20 cellular contexts compared by ENCODE assay signal in the genomic region with DNA sequence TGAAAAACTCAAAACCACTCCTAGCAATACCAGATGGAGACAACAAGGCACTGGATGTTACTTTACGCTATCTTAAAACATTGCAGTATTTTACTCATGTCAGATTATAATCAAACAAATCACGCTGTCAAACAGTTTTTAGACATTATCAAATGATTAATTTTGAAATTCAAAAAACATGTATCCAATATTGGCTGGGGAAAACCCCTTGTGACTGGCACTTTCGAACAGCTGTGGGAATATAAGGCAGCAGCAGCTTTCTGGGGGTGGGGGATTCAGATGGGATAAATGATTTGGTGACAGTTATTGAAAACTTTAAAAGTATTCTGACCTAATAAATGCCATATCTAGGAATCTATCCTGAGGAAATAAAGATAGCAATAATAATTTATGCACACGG. TPM values are rescaled to one million over a fixed set of nuclear protein-coding genes. Genes with fewer than 3 reads are reported as not detected.
DNase-seq lines count a peak whose midpoint lies in the region; ATAC-seq, FAIRE-seq and TF ChIP-seq lines count a peak whose summit lies in the region.
"Had no signal": no experiment of that assay in that cellular context is flagged by ENCODE, and none has a peak within 500 bp of the region (broad histone marks: within the 10 kb centered on the region; RNA-seq: fewer than 3 reads in every experiment).

No MANE protein-coding gene starts in this region.

- H3K9ac ChIP-seq in HepG2 (ENCODE audit: insufficient read depth, low read depth, low read length) (no peak overlapping the region), adipocyte (ENCODE audit: low read length) (peak overlapping the region; percentile 1)

- H3K79me2 ChIP-seq in HepG2 (ENCODE audit: insufficient read depth, low read length): peaks cover 98% of the 10 kb centered on the region

- POLR2A ChIA-PET in HepG2 (lab: Yijun Ruan, JAX): no interaction called here

- no peak overlapping the region for H3K4me2 ChIP-seq in HepG2 (ENCODE audit: low read depth, low read length)
- H3K4me2 ChIP-seq: A549, GM23338 had no signal

- H3K4me1 ChIP-seq in HepG2 (ENCODE audit: insufficient read depth, low read length) (peaks cover 84% of the 10 kb centered on the region), right lobe of liver (peaks cover 0 to 19% (median 3%) of the 10 kb centered on the region in 4 donors), adipocyte (ENCODE audit: control insufficient read depth, insufficient read depth, low read length) (peaks cover 71% of the 10 kb centered on the region), uterus (no peaks in the 10 kb centered on the region)

- H3K27me3 ChIP-seq in HepG2 (ENCODE audit: control insufficient read depth in 1 of 2, insufficient read depth in 2 of 2, low read length in 2 of 2) (no peaks in the 10 kb centered on the region), right lobe of liver (no peaks in the 10 kb centered on the region), adipocyte (replicated peaks; ENCODE audit: control insufficient read depth, insufficient read depth, low read length) (no peaks in the 10 kb centered on the region), uterus (no peaks in the 10 kb centered on the region)

- H2AFZ ChIP-seq in HepG2 (ENCODE audit: low read length): no peak overlapping the region
- H2AFZ ChIP-seq: GM23338 had no signal

- in situ Hi-C loops in HepG2 (cut with HindIII; ENCODE audit: extremely low pct_ligation_motif_present, low pct_unique_long_range_greater_than_20kb): no loop called here

- H3K36me3 ChIP-seq in HepG2 (replicated peaks in 1 of 2; ENCODE audit: control insufficient read depth in 1 of 2, insufficient read depth in 2 of 2, low read length in 2 of 2) (peaks cover 8 to 44% of the 10 kb centered on the region in 2 experiments), right lobe of liver (peaks cover 0 to 13% (median 0%) of the 10 kb centered on the region in 4 donors), adipocyte (ENCODE audit: control insufficient read depth, insufficient read depth, low read length, severe bottlenecking) (peaks cover 75% of the 10 kb centered on the region), uterus (no peaks in the 10 kb centered on the region)

- H4K20me1 ChIP-seq in HepG2 (ENCODE audit: insufficient read depth, low read length): peaks cover 95% of the 10 kb centered on the region

- CTCF ChIA-PET in HepG2 (lab: Yijun Ruan, JAX; ENCODE audit: low intra/inter-chr PET ratio, low total read pairs): no interaction called here

- H3K4me3 ChIP-seq in HepG2 (replicated peaks in 1 of 3; ENCODE audit: insufficient read depth in 1 of 3, low read depth in 2 of 3, low read length in 3 of 3) (no peak overlapping the region), right lobe of liver (no peak overlapping the region), adipocyte (ENCODE audit: low read length) (no peak overlapping the region), uterus (no peak overlapping the region)
- H3K4me3 ChIP-seq: A549, GM23338 had no signal

- no peak for TF ChIP-seq POLR2A in HepG2 (IDR thresholded peaks at IDR 0.05; ENCODE audit: insufficient read depth in 1 of 2, low read depth in 2 of 2, low read length in 2 of 2)
- TF ChIP-seq POLR2A in right lobe of liver (IDR thresholded peaks at IDR 0.05): no peak
- no peak for TF ChIP-seq POLR2A in uterus (IDR thresholded peaks at IDR 0.05)

- FAIRE-seq in HepG2 (lab: Jason Lieb, UNC): no peak
- FAIRE-seq: A549, D721Med, G401.6, GM12892, GM18507, H54 had no signal

- no peak for ATAC-seq in HepG2
- no peak for ATAC-seq in right lobe of liver
- ATAC-seq: A549, GM23338 had no signal

- no peak for TF ChIP-seq CTCF in HepG2 (CRISPR knock-in tag; IDR thresholded peaks at IDR 0.05)
- no peak for TF ChIP-seq CTCF in right lobe of liver (IDR thresholded peaks at IDR 0.05)
- no peak for TF ChIP-seq CTCF in uterus (IDR thresholded peaks at IDR 0.05)

- no peak for TF ChIP-seq RAD21 in HepG2 (CRISPR knock-in tag; IDR thresholded peaks at IDR 0.05)

- H3K27ac ChIP-seq in HepG2 (ENCODE audit: extremely low read length, insufficient read depth, low read length) (no peak overlapping the region), right lobe of liver (no peak overlapping the region), epithelial cell of prostate (peak overlapping the region; percentile 9), uterus (no peak overlapping the region)
- H3K27ac ChIP-seq: 22Rv1, A549, C4-2B had no signal

- H3K9me3 ChIP-seq in HepG2 (ENCODE audit: low read length) (no peaks in the 10 kb centered on the region), right lobe of liver (no peaks in the 10 kb centered on the region), adipocyte (ENCODE audit: control insufficient read depth, low read length) (no peaks in the 10 kb centered on the region), uterus (no peaks in the 10 kb centered on the region)
- H3K9me3 ChIP-seq: A549, Caco-2 had no signal

- intact Hi-C loops in HepG2 (cut with micrococcal nuclease; ENCODE audit: unreplicated experiment) (no loop called here), right lobe of liver (cut with DNase I) (no loop called here), uterus (cut with DNase I; ENCODE audit: low total_unique reads) (no loop called here)

- WGBS in HepG2 (ENCODE audit: low lambda C conversion rate): 96% methylated on average over 4 of the region's 4 CpGs
- WGBS in right lobe of liver (ENCODE audit: insufficient coverage, low coverage, low lambda C conversion rate, missing lambda C conversion rate): 86% methylated on average over 4 of the region's 4 CpGs

- DNase-seq in HepG2 (ENCODE audit: low spot score) (no peak), right lobe of liver (no peak), adipocyte (ENCODE audit: low read depth) (no peak), epithelial cell of prostate (ENCODE audit: low read depth, low spot score) (no peak), medulla oblongata (ENCODE audit: extremely low spot score) (no peak), uterus (no peak)
- DNase-seq in NK-92 treated with Interleukin-12 subunit alpha and Interleukin-12 subunit beta, amount 100 ng/mL, for 24 hours (lab: John Stamatoyannopoulos, UW): no peak
- DNase-seq: AML-193; Caco-2; CD4-positive, alpha-beta T cell; HCEC 1CT had no signal

- TF ChIP-seq EP300 in HepG2 (IDR thresholded peaks at IDR 0.05; ENCODE audit: low read depth in 2 of 2, low read length in 2 of 2): no peak
- TF ChIP-seq EP300 in HepG2 (CRISPR knock-in tag; IDR thresholded peaks at IDR 0.05; ENCODE audit: borderline replicate concordance): no peak

- no TSS peak for BruUV-seq in HepG2 (replicated peaks; lab: Mats Ljungman, UMichigan)

TF ChIP-seq in HepG2, 621 proteins besides CTCF, POLR2A, EP300 and RAD21 (continues in another document):
- no peak for TF ChIP-seq ZNF205 (CRISPR knock-in tag; IDR thresholded peaks at IDR 0.05)
- no peak for TF ChIP-seq ZNF20 (CRISPR knock-in tag; IDR thresholded peaks at IDR 0.05)
- no peak for TF ChIP-seq RXRB (CRISPR knock-in tag; IDR thresholded peaks at IDR 0.05; ENCODE audit: borderline replicate concordance)
- TF ChIP-seq ZNF136 (CRISPR knock-in tag; IDR thresholded peaks at IDR 0.05; ENCODE audit: low read depth): no peak
- TF ChIP-seq, protein P1, sequence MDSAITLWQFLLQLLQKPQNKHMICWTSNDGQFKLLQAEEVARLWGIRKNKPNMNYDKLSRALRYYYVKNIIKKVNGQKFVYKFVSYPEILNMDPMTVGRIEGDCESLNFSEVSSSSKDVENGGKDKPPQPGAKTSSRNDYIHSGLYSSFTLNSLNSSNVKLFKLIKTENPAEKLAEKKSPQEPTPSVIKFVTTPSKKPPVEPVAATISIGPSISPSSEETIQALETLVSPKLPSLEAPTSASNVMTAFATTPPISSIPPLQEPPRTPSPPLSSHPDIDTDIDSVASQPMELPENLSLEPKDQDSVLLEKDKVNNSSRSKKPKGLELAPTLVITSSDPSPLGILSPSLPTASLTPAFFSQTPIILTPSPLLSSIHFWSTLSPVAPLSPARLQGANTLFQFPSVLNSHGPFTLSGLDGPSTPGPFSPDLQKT (CRISPR knock-in tag; IDR thresholded peaks at IDR 0.05; ENCODE audit: borderline replicate concordance): no peak
- peak; percentile 58 for TF ChIP-seq RBM22 (optimal IDR thresholded peaks at IDR 0.05; ENCODE audit: low read length)
- no peak for TF ChIP-seq MBNL3 (CRISPR knock-in tag; conservative IDR thresholded peaks at IDR 0.05)
- no peak for TF ChIP-seq DPF2 (CRISPR knock-in tag; IDR thresholded peaks at IDR 0.05; ENCODE audit: borderline replicate concordance, low read depth)

RNA-seq across cellular contexts. Expression of a gene that starts 28.7 kb away (rescaled TPM):
- total RNA-seq in HepG2 (2016; rRNA removed; fragmentation: Illumina TruSeq; extraction: Trizol): 64.5 and 78.9 TPM in 2 replicates
- total RNA-seq in HepG2 (2016; cell fraction: cytosol; rRNA removed; fragmentation: Illumina TruSeq; extraction: Trizol; ENCODE audit: low read depth): 19.2 and 20.4 TPM in 2 replicates
- 69.3 and 74.8 TPM in 2 replicates for total RNA-seq in HepG2 (2016; cell fraction: insoluble cytoplasmic fraction; rRNA removed; fragmentation: Illumina TruSeq; extraction: Trizol)
- 73.2 and 75.4 TPM in 2 replicates for total RNA-seq in HepG2 (2016; cell fraction: membrane; rRNA removed; fragmentation: Illumina TruSeq; extraction: Trizol)
- total RNA-seq in HepG2 (2016; cell fraction: nucleus; rRNA removed; fragmentation: Illumina TruSeq; extraction: Trizol): 121 and 123 TPM in 2 replicates
- polyA plus RNA-seq in HepG2 (2011; rRNA removed): 75.7 and 97.1 TPM in 2 replicates
- polyA plus RNA-seq in HepG2 (2011; cell fraction: cytosol; rRNA removed): 40.8 and 54.3 TPM in 2 replicates
- 68.9 and 74.9 TPM in 2 replicates for polyA plus RNA-seq in HepG2 (2011; cell fraction: nucleus; rRNA removed)
- polyA plus RNA-seq in HepG2 (2012): 87.7 and 101 TPM in 2 replicates
- polyA plus RNA-seq in HepG2 (2016; cell fraction: cytosol; fragmentation: Illumina TruSeq; extraction: Trizol; ENCODE audit: low read depth): 13.4 and 15.1 TPM in 2 replicates
- 81.1 and 83.2 TPM in 2 replicates for polyA plus RNA-seq in HepG2 (2016; cell fraction: insoluble cytoplasmic fraction; fragmentation: Illumina TruSeq; extraction: Trizol; ENCODE audit: low read depth)
- polyA plus RNA-seq in HepG2 (2016; cell fraction: membrane; fragmentation: Illumina TruSeq; extraction: Trizol; ENCODE audit: low read depth): 49.0 and 50.1 TPM in 2 replicates
- 115 and 124 TPM in 2 replicates for polyA plus RNA-seq in HepG2 (2016; cell fraction: nucleus; fragmentation: Illumina TruSeq; extraction: Trizol; ENCODE audit: insufficient read depth, low read depth)
- 37.6 and 93.4 TPM in 2 replicates for polyA minus RNA-seq in HepG2 (2011; rRNA and poly(A)+ RNA removed; ENCODE audit: low replicate concordance)
- 82.9 and 96.7 TPM in 2 replicates for polyA minus RNA-seq in HepG2 (2011; cell fraction: cytosol; rRNA and poly(A)+ RNA removed)
- polyA minus RNA-seq in HepG2 (2011; cell fraction: nucleus; rRNA and poly(A)+ RNA removed): 685 and 799 TPM in 2 replicates
- total RNA-seq in right lobe of liver: 10 to 100 TPM; 74.3 to 96.4 (median 84.5) TPM
- total RNA-seq in uterus: 10 to 100 TPM in 2 of 4 donors, 1 to 10 TPM in 2; 2.3 to 53.2 (median 16.0) TPM
